In the genomic region with DNA sequence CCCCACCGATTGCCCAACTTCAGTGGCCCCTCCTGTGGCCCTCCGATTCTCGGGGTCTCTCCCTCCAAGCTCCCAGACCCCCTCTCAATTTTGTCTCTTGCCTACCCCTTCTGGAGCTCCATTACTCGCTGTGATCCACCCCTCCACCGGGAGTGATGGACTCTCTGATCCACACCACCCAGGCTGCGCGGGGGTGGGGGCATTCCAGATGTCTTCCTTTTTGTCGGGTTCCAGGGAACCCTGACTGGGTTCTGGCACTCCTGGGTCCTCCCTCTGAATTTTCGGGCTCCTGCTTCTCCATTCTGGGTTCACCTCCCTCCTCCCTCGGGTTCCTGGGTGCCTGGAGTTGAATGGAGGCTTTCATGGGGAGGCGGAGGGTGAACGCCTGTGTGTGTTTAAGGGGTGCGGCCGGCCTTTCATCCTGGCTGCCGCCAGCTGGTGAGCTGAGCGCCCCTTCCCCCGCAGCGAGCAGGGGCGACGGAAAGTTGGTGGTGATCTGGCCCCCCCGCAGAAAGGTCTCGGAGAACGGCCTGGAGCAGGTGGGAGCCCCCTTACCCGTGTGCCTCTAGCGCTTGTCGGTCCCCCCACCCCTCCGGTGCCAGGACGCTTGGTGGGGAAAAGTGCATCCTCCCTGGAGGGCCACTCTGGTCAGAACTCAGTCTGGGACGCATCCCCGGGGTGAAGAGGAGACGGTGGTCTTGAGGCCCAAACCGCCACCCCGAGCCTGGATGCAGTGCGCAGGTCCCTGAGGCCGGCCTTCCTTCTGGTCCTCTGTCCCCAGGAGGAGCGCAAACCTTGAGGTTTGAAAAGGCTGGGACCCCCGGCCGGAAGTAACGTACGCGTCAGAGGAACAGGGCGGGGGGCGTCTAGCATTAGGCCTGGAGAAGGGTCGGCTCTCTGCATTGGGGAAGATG, we compare ENCODE assay signal across 9 cellular contexts. TPM values are rescaled to one million over a fixed set of nuclear protein-coding genes. Genes with fewer than 3 reads are reported as not detected.
DNase-seq lines count a peak whose midpoint lies in the region; ATAC-seq and TF ChIP-seq lines count a peak whose summit lies in the region.
"Had no signal": no experiment of that assay in that cellular context is flagged by ENCODE, and none has a peak within 500 bp of the region (broad histone marks: within the 10 kb centered on the region; RNA-seq: fewer than 3 reads in every experiment).

No MANE protein-coding gene starts in this region.

- H3K9me3 ChIP-seq in Peyer's patch (no peaks in the 10 kb centered on the region), transverse colon (no peaks in the 10 kb centered on the region)

- intact Hi-C loops in transverse colon (cut with DNase I; ENCODE audit: low total_unique reads), result loop anchor here (2.0 to 5.0 kb wide), 2 partner anchors 63 to 193 kb away; a partner anchor contains a TSS

- H3K27me3 Mint-ChIP-seq in T-helper 1 cell treated with Interleukin-12 subunit alpha and Interleukin-12 subunit beta and Interleukin-4 antibody, amounts not matched to agents 30 μg/mL and 1 μg/mL, for 36 hours (ENCODE audit: low read depth), result peaks cover 5% of the 10 kb centered on the region

- no peak for ATAC-seq in GM21619 (IDR thresholded peaks at IDR 0.05; ENCODE audit: unreplicated experiment)

- H3K4me3 ChIP-seq in Peyer's patch (peak overlapping the region; percentile 52 to 89 (median 79)), coronary artery (peak overlapping the region; percentile 83), transverse colon (peak overlapping the region; percentile 44 to 84 (median 70))

- peak overlapping the region; percentile 92 for H3K27ac Mint-ChIP-seq in T-helper 1 cell treated with Interleukin-12 subunit alpha and Interleukin-12 subunit beta and Interleukin-4 antibody, amounts not matched to agents 30 μg/mL and 1 μg/mL, for 36 hours

- no peaks in the 10 kb centered on the region for H3K36me3 Mint-ChIP-seq in T-helper 1 cell treated with Interleukin-12 subunit alpha and Interleukin-12 subunit beta and Interleukin-4 antibody, amounts not matched to agents 30 μg/mL and 1 μg/mL, for 36 hours (ENCODE audit: low read depth)

- peaks cover 12% of the 10 kb centered on the region for H3K4me1 Mint-ChIP-seq in T-helper 1 cell treated with Interleukin-12 subunit alpha and Interleukin-12 subunit beta and Interleukin-4 antibody, amounts not matched to agents 30 μg/mL and 1 μg/mL, for 36 hours (ENCODE audit: low read depth)

- DNase-seq in T-helper 1 cell (no peak), Peyer's patch (peak in 2 of 3 donors; percentile 71 to 81), coronary artery (ENCODE audit: low spot score) (no peak), midbrain (lab: John Stamatoyannopoulos, UW) (peak; percentile 39), transverse colon (peak; percentile 78), SIG-M5 treated with dmso at 0.1 percent for 504 hours (lab: John Stamatoyannopoulos, UW; ENCODE audit: unreplicated experiment) (no peak)

- H3K9me3 Mint-ChIP-seq in T-helper 1 cell treated with Interleukin-12 subunit alpha and Interleukin-12 subunit beta and Interleukin-4 antibody, amounts not matched to agents 30 μg/mL and 1 μg/mL, for 36 hours, result no peaks in the 10 kb centered on the region

- TF ChIP-seq POLR2A in Peyer's patch (IDR thresholded peaks at IDR 0.05) (peak; percentile 3 to 12), transverse colon (IDR thresholded peaks at IDR 0.05) (peak; percentile 44)

- peak in 2 of 6 experiments; percentile 2 to 7 for TF ChIP-seq CTCF in Peyer's patch (IDR thresholded peaks at IDR 0.05)
- TF ChIP-seq CTCF in coronary artery (IDR thresholded peaks at IDR 0.05), result no peak
- TF ChIP-seq CTCF in transverse colon (IDR thresholded peaks at IDR 0.05), result no peak

- H3K27me3 ChIP-seq in Peyer's patch (no peaks in the 10 kb centered on the region), transverse colon (no peaks in the 10 kb centered on the region)

- H3K4me1 ChIP-seq in Peyer's patch (peaks cover 0 to 30% (median 17%) of the 10 kb centered on the region in 4 donors), transverse colon (peaks cover 11 to 53% (median 31%) of the 10 kb centered on the region in 4 donors)

- H3K27ac ChIP-seq in Peyer's patch (peak overlapping the region; percentile 77 to 99 (median 90)), coronary artery (peak overlapping the region; percentile 85 to 97), transverse colon (peak overlapping the region; percentile 95 to 98 (median 97))

- H3K36me3 ChIP-seq in Peyer's patch, result no peaks in the 10 kb centered on the region
- no peaks in the 10 kb centered on the region for H3K36me3 ChIP-seq in transverse colon

- in situ Hi-C loops in transverse colon (cut with MboI; ENCODE audit: low pct_ligation_motif_present in 1 of 4, low pct_unique_long_range_greater_than_20kb in 1 of 4, low sequenced_read_pairs in 3 of 4), result loop anchor here in 3 of 4 donors (10.0 to 25.0 kb wide), 3 partner anchors 187 to 487 kb away; a partner anchor contains a TSS

- H3K4me3 Mint-ChIP-seq in T-helper 1 cell treated with Interleukin-12 subunit alpha and Interleukin-12 subunit beta and Interleukin-4 antibody, amounts not matched to agents 30 μg/mL and 1 μg/mL, for 36 hours, result peak overlapping the region; percentile 96

- no peak for TF ChIP-seq EP300 in transverse colon (IDR thresholded peaks at IDR 0.05; ENCODE audit: low read depth)

- WGBS in transverse colon (ENCODE audit: low coverage in 1 of 2), 2 donors, result 0 to 2% methylated on average over 2 to 37 of the region's 44 CpGs

RNA-seq across cellular contexts. Expression of a gene that starts 1.6 kb away (rescaled TPM):
- 10 to 100 TPM; 25.6 to 58.5 (median 40.7) TPM for total RNA-seq in Peyer's patch
- 100 to 1,000 TPM in 1 of 4 donors, 10 to 100 TPM in 3; 23.8 to 115 (median 35.8) TPM for total RNA-seq in transverse colon

RNA-seq across cellular contexts. Expression of a gene that starts 11.4 kb away (rescaled TPM):
- total RNA-seq in Peyer's patch, result not detected
- total RNA-seq in transverse colon, result 1 to 10 TPM in 1 of 4 donors, under 1 TPM in 1, not detected in 2; 0.64 to 1.1 TPM
- total RNA-seq: frontal cortex had no signal

RNA-seq across cellular contexts. Expression of a gene that starts 12.3 kb away (rescaled TPM):
- total RNA-seq in Peyer's patch (under 1 TPM in 2 of 4 donors, not detected in 2; 0.53 to 0.54 TPM), transverse colon (under 1 TPM in 2 of 4 donors, not detected in 2; 0.14 to 0.32 TPM)

RNA-seq across cellular contexts. Expression of a gene that starts 16.4 kb away (rescaled TPM):
- total RNA-seq in Peyer's patch, result 10 to 100 TPM; 28.9 to 64.4 (median 33.9) TPM
- 10 to 100 TPM in 3 of 4 donors, 1 to 10 TPM in 1; 7.6 to 37.5 (median 36.8) TPM for total RNA-seq in transverse colon

RNA-seq across cellular contexts. Expression of a gene that starts 42.6 kb away (rescaled TPM):
- 1 to 10 TPM in 3 of 4 donors, under 1 TPM in 1; 0.85 to 7.4 (median 2.0) TPM for total RNA-seq in Peyer's patch
- 1 to 10 TPM in 3 of 4 donors, under 1 TPM in 1; 0.37 to 2.1 (median 1.5) TPM for total RNA-seq in transverse colon

Comparison
In these comparisons a context has a peak if more than half of its experiments do, and no peak if none do; other contexts are left out.
1. DNase-seq: peak in Peyer's patch (2 of 3), midbrain (single experiment) and transverse colon (single experiment); none in T-helper 1 cell (0 of 5), coronary artery (single experiment) and SIG-M5 treated with dmso at 0.1 percent for 504 hours (single experiment).
2. Peak in every context shown above with its lines, with median percentiles within 50 percentile points of each other: H3K27ac ChIP-seq and H3K4me3 ChIP-seq.